Comparison of ENCODE assay signal across 28 cellular contexts in genomic region chr7:28435152-28435551, GRCh38.
"Had no signal": no experiment of that assay in that cellular context is flagged by ENCODE, and none has a peak within 500 bp of the region (broad histone marks: within the 10 kb centered on the region; RNA-seq: fewer than 3 reads in every experiment).

No MANE protein-coding gene starts in this region.

- H3K79me2 ChIP-seq: parathyroid adenoma had no signal

- H3K4me3 Mint-ChIP-seq: dendritic cell treated with granulocyte-macrophage colony-stimulating factor and Interleukin-4, amounts not matched to agents 40 ng/mL and 50 ng/mL, for 4 days; endodermal cell; mesothelial cell of epicardium; naive B cell; nephron; neural progenitor cell; stimulated activated naive B cell treated with anti-CD40 and anti-IgM and Interleukin-4, amounts not matched to agents 10 μg/mL and 1 μg/mL and 100 μg/mL, for 72 hours; stimulated activated naive CD8-positive, alpha-beta T cell treated with anti-CD3 and anti-CD28 coated beads, Interleukin-15, Interleukin-2, amounts not matched to agents 100 ng/mL and 50 ng/mL, for 24 hours had no signal

- H3K9me3 Mint-ChIP-seq: dendritic cell treated with granulocyte-macrophage colony-stimulating factor and Interleukin-4, amounts not matched to agents 40 ng/mL and 50 ng/mL, for 4 days; endodermal cell; mesothelial cell of epicardium; naive B cell; nephron; neural progenitor cell; stimulated activated naive B cell treated with anti-CD40 and anti-IgM and Interleukin-4, amounts not matched to agents 10 μg/mL and 1 μg/mL and 100 μg/mL, for 72 hours; stimulated activated naive CD8-positive, alpha-beta T cell treated with anti-CD3 and anti-CD28 coated beads, Interleukin-15, Interleukin-2, amounts not matched to agents 100 ng/mL and 50 ng/mL, for 24 hours had no signal

- H3K4me2 ChIP-seq: neural progenitor cell had no signal

- DNase-seq: effector CD8-positive, alpha-beta T cell; endodermal cell; foreskin keratinocyte; heart right ventricle; hippocampal formation; left cardiac atrium; left lung; mesenchymal stem cell; mucosa of descending colon; naive B cell; right lobe of liver; small intestine; stimulated activated CD4-positive, alpha-beta T cell treated with anti-CD3 and anti-CD28 coated beads, Interleukin-15, amount 100 ng/mL, for 24 hours; stimulated activated CD4-positive, alpha-beta T cell treated with anti-CD3 and anti-CD28 coated beads, Interleukin-2, amount 100 ng/mL, for 48 hours; stimulated activated naive B cell treated with anti-CD40 and anti-IgM and Interleukin-4, amounts not matched to agents 10 μg/mL and 1 μg/mL and 100 μg/mL, for 72 hours; upper lobe of left lung had no signal

- H3K36me3 ChIP-seq: esophagus muscularis mucosa, gastroesophageal sphincter, heart right ventricle, left lung, neural progenitor cell, right lobe of liver, thoracic aorta, tibial nerve, upper lobe of left lung had no signal

- H3K4me1 Mint-ChIP-seq: naive B cell had no signal

- H2AFZ ChIP-seq: neural progenitor cell, parathyroid adenoma had no signal

- ATAC-seq: foreskin keratinocyte, gastroesophageal sphincter, heart right ventricle, left cardiac atrium, left lung, mucosa of descending colon, right lobe of liver had no signal

- H3K36me3 Mint-ChIP-seq: mesothelial cell of epicardium; naive B cell; neural progenitor cell; stimulated activated naive B cell treated with anti-CD40 and anti-IgM and Interleukin-4, amounts not matched to agents 10 μg/mL and 1 μg/mL and 100 μg/mL, for 72 hours had no signal

- H3K4me1 ChIP-seq: foreskin keratinocyte, gastroesophageal sphincter, left lung, parathyroid adenoma, right lobe of liver, upper lobe of left lung had no signal

- H3K4me3 ChIP-seq: esophagus muscularis mucosa, gastroesophageal sphincter, heart right ventricle, left lung, mucosa of descending colon, neural progenitor cell, right lobe of liver, thoracic aorta, tibial nerve, upper lobe of left lung had no signal

- H3K27me3 ChIP-seq: esophagus muscularis mucosa, gastroesophageal sphincter, neural progenitor cell, tibial nerve, upper lobe of left lung had no signal

- H3K27ac ChIP-seq: epithelial cell of prostate, esophagus muscularis mucosa, foreskin keratinocyte, heart right ventricle, left lung, neural progenitor cell, parathyroid adenoma, right lobe of liver, thoracic aorta, tibial nerve, upper lobe of left lung had no signal

- H3K27ac Mint-ChIP-seq: dendritic cell treated with granulocyte-macrophage colony-stimulating factor and Interleukin-4, amounts not matched to agents 40 ng/mL and 50 ng/mL, for 4 days; endodermal cell; mesothelial cell of epicardium; naive B cell; neural progenitor cell; progenitor cell of endocrine pancreas; stimulated activated naive B cell treated with anti-CD40 and anti-IgM and Interleukin-4, amounts not matched to agents 10 μg/mL and 1 μg/mL and 100 μg/mL, for 72 hours; stimulated activated naive CD8-positive, alpha-beta T cell treated with anti-CD3 and anti-CD28 coated beads, Interleukin-15, Interleukin-2, amounts not matched to agents 100 ng/mL and 50 ng/mL, for 24 hours had no signal
